ENCODE assay signal across 19 cellular contexts in the genomic region with DNA sequence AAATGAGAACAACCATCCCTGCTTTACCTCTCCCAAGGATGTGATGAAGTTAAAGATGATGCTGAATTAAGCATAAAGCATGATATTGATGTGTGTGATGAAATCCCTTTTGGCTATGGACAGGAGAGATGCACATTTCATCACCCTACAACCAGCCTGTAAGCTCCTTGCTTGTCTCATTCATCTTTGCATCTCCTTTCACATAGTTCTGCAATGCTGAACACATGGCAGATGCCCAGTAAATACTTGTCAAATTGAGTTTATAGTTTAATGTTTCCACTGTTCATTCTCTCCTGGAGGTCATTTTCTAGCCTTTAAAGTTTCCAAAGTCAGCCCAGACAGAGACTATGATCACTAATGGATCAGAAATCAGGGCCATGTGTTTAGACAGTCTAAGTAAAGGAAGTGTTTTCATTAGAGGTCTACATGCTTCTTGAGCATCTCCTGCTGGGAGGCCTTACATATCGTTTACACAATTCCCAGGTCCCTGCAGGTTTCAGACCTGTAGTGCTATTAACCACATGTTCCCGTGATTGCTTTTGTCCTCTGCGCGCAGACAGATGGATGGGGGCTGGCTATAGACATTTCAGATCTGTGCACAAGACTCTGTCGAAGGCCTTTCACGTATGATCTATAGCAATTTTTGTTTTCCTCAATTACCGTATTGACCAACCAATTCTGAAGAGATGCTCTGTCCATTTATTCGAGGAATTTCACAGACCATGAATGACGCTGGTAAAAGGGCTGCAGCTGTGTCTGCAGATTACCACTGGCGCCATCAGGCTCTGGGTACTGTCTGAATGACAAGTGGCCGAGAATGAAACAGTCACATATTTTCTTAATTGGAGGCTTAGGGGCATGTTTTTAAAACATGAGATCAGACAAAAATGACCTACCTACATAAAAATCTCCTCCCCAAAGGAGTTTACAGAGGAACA. TPM values are rescaled to one million over a fixed set of nuclear protein-coding genes. Genes with fewer than 3 reads are reported as not detected.
DNase-seq lines count a peak whose midpoint lies in the region; ATAC-seq, FAIRE-seq and TF ChIP-seq lines count a peak whose summit lies in the region.
"Had no signal": no experiment of that assay in that cellular context is flagged by ENCODE, and none has a peak within 500 bp of the region (broad histone marks: within the 10 kb centered on the region; RNA-seq: fewer than 3 reads in every experiment).

No MANE protein-coding gene starts in this region.

- TF ChIP-seq CTCF in HEK293 (tag by site-specific recombination; IDR thresholded peaks at IDR 0.05), result no peak

- CTCF ChIA-PET in HEK293 (lab: Yijun Ruan, JAX), result interaction anchor here (0.6 to 2.2 kb wide), 2 partner anchors 18 to 459 kb away, joined by 8 to 10 read pairs; no protein-coding TSS in a partner anchor

- no peaks in the 10 kb centered on the region for H3K36me3 ChIP-seq in HEK293 (ENCODE audit: control insufficient read depth in 2 of 2, insufficient read depth in 1 of 2, low read length in 2 of 2)
- H3K36me3 ChIP-seq in aorta (ENCODE audit: control insufficient read depth in 1 of 2, insufficient read depth in 2 of 2, low read length in 1 of 2), result no peaks in the 10 kb centered on the region
- H3K36me3 ChIP-seq: upper lobe of left lung had no signal

- 82 to 84% methylated on average over 11 of the region's 11 CpGs for WGBS in aorta, 2 donors

- no peaks in the 10 kb centered on the region for H3K27me3 ChIP-seq in aorta (ENCODE audit: control insufficient read depth in 1 of 2, insufficient read depth in 2 of 2, low read length in 1 of 2)
- H3K27me3 ChIP-seq: upper lobe of left lung had no signal

- no peaks in the 10 kb centered on the region for H3K9me3 ChIP-seq in HEK293 (ENCODE audit: control insufficient read depth, insufficient read depth, low read depth, low read length)
- no peaks in the 10 kb centered on the region for H3K9me3 ChIP-seq in aorta (ENCODE audit: control insufficient read depth, low read length)
- H3K9me3 ChIP-seq: upper lobe of left lung had no signal

- H3K27ac ChIP-seq in HEK293 (ENCODE audit: extremely low read depth, low read depth, low read length) (no peak overlapping the region), aorta (ENCODE audit: low read depth in 1 of 2, low read length in 2 of 2) (no peak overlapping the region)
- H3K27ac ChIP-seq: SK-N-MC, upper lobe of left lung had no signal

- POLR2A ChIA-PET in HEK293 (lab: Yijun Ruan, JAX), result no interaction called here

- peak; percentile 67 for ATAC-seq in SK-N-SH treated with all-trans-retinoic acid at 6 μM for 48 hours
- no peak for ATAC-seq in aorta (ENCODE audit: low FRiP score)
- ATAC-seq in HG02678 (IDR thresholded peaks at IDR 0.05; ENCODE audit: unreplicated experiment), result no peak
- ATAC-seq: left cardiac atrium had no signal

- no peak overlapping the region for H3K4me3 ChIP-seq in HEK293 (ENCODE audit: low read depth, low read length)
- H3K4me3 ChIP-seq in aorta (ENCODE audit: low read length in 2 of 2), result no peak overlapping the region
- H3K4me3 ChIP-seq: SK-N-MC, upper lobe of left lung had no signal

- FAIRE-seq in urothelium cell line (lab: Jason Lieb, UNC), result no peak

- H3K4me1 ChIP-seq in HEK293 (ENCODE audit: control insufficient read depth, insufficient read depth, low read length) (no peaks in the 10 kb centered on the region), aorta (ENCODE audit: control insufficient read depth in 1 of 2, insufficient read depth in 2 of 2, low read length in 2 of 2) (no peaks in the 10 kb centered on the region)

- peak; percentile 37 to 78 for DNase-seq in NCI-H1930 (lab: John Stamatoyannopoulos, UW)
- peak; percentile 15 for DNase-seq in myocyte (ENCODE audit: low read depth)
- no peak for DNase-seq in aorta
- DNase-seq in urothelium cell line (ENCODE audit: low spot score), result no peak
- no peak for DNase-seq in OCI-M1 (lab: John Stamatoyannopoulos, UW)
- DNase-seq: activated B cell treated with CpG ODN at 0.5 μM for 24 hours; DND-41; KBM-7; left cardiac atrium; naive B cell; NCI-H1694; stimulated activated CD4-positive, alpha-beta T cell treated with anti-CD3 and anti-CD28 coated beads, Interleukin-2, amount 100 ng/mL, for 24 hours; stimulated activated CD8-positive, alpha-beta memory T cell treated with anti-CD3 and anti-CD28 coated beads, Interleukin-4, amount 100 ng/mL, for 48 hours; upper lobe of left lung had no signal

- intact Hi-C loops in aorta (cut with DNase I), result no loop called here

TF ChIP-seq in HEK293, 187 proteins besides CTCF, POLR2A, EP300 and RAD21:
- no peak for TF ChIP-seq ZNF837 (tag by site-specific recombination; IDR thresholded peaks at IDR 0.05)
- TF ChIP-seq ZIC2 (tag by site-specific recombination; IDR thresholded peaks at IDR 0.05), result peak; percentile 44; the same call in 1 of the 2 replicates
- TF ChIP-seq TRIM28 (IDR thresholded peaks at IDR 0.05; ENCODE audit: borderline replicate concordance, low read length), result peak; percentile 46; the same call in 1 of the 2 replicates
TF ChIP-seq in HEK293: peak in this region for 2.

TF ChIP-seq in SK-N-SH treated with all-trans-retinoic acid at 6 μM for 48 hours, 23 proteins besides CTCF, POLR2A, EP300 and RAD21 (continues in another document):
- TF ChIP-seq ARNTL (CRISPR knock-in tag; IDR thresholded peaks at IDR 0.05; ENCODE audit: borderline replicate concordance, low read depth), result no peak
- TF ChIP-seq ZNF8 (CRISPR knock-in tag; IDR thresholded peaks at IDR 0.05), result peak; percentile 15; the same call in 1 of the 2 replicates
- TF ChIP-seq GLIS3 (CRISPR knock-in tag; IDR thresholded peaks at IDR 0.05), result peak; percentile 85
- TF ChIP-seq ZC3H10 (CRISPR knock-in tag; IDR thresholded peaks at IDR 0.05), result no peak
- 0 out of 2 replicates have a peak, but pooled peaks have one; percentile 36 for TF ChIP-seq CSRNP3 (CRISPR knock-in tag; IDR thresholded peaks at IDR 0.05)
- no peak for TF ChIP-seq OSR1 (CRISPR knock-in tag; IDR thresholded peaks at IDR 0.05)
- no peak; the same call in 1 of the 2 replicates for TF ChIP-seq TSHZ2 (CRISPR knock-in tag; IDR thresholded peaks at IDR 0.05)
- TF ChIP-seq RARB (CRISPR knock-in tag; IDR thresholded peaks at IDR 0.05), result no peak
- TF ChIP-seq ISL1 (CRISPR knock-in tag; IDR thresholded peaks at IDR 0.05), result peak; percentile 87
- peak; percentile 26; the same call in 1 of the 2 replicates for TF ChIP-seq SNAI2 (CRISPR knock-in tag; IDR thresholded peaks at IDR 0.05)
- no peak for TF ChIP-seq BACH2 (CRISPR knock-in tag; IDR thresholded peaks at IDR 0.05; ENCODE audit: borderline replicate concordance)
- no peak for TF ChIP-seq ESRRG (CRISPR knock-in tag; IDR thresholded peaks at IDR 0.05)
- peak; percentile 79; the same call in 1 of the 2 replicates for TF ChIP-seq TCF4 (CRISPR knock-in tag; IDR thresholded peaks at IDR 0.05; ENCODE audit: borderline replicate concordance)
- no peak for TF ChIP-seq PPARA (CRISPR knock-in tag; IDR thresholded peaks at IDR 0.05; ENCODE audit: borderline replicate concordance)
- TF ChIP-seq CSDC2 (CRISPR knock-in tag; IDR thresholded peaks at IDR 0.05), result no peak
- TF ChIP-seq TOX (CRISPR knock-in tag; IDR thresholded peaks at IDR 0.05; ENCODE audit: borderline replicate concordance), result no peak
- TF ChIP-seq ZFP30 (CRISPR knock-in tag; IDR thresholded peaks at IDR 0.05), result no peak
- TF ChIP-seq ZNF565 (CRISPR knock-in tag; conservative IDR thresholded peaks at IDR 0.05; ENCODE audit: low read depth), result no peak
- 0 out of 2 replicates have a peak, but pooled peaks have one; percentile 23 for TF ChIP-seq ZNF70 (CRISPR knock-in tag; IDR thresholded peaks at IDR 0.05)

RNA-seq across cellular contexts. Expression of gene CKMT2, which starts 49.0 kb away (rescaled TPM):
- total RNA-seq in myocyte, result 1.7 and 5.8 TPM in 2 replicates
- 2.8 TPM for polyA plus RNA-seq in myocyte (2012)
- total RNA-seq in aorta, result 10 to 100 TPM; 24.1 to 29.3 TPM
- 1 to 10 TPM; 5.4 to 5.8 TPM for polyA plus RNA-seq in aorta
- total RNA-seq: activated B cell treated with CpG ODN at 0.5 μM for 24 hours, chondrocyte had no signal

Comparison
In these comparisons a context has a peak if more than half of its experiments do, and no peak if none do; other contexts are left out.
1. DNase-seq: peak in NCI-H1930 (2 of 2) and myocyte (single experiment); none in aorta (0 of 2), urothelium cell line (single experiment) and OCI-M1 (single experiment).